ENCODE assay signal across 17 cellular contexts in genomic region chr9:135363556-135363955, GRCh38.
"Had no signal": no experiment of that assay in that cellular context is flagged by ENCODE, and none has a peak within 500 bp of the region (broad histone marks: within the 10 kb centered on the region; RNA-seq: fewer than 3 reads in every experiment).

No MANE protein-coding gene starts in this region.

- H3K4me3 ChIP-seq: cardiac muscle cell, esophagus muscularis mucosa, gastroesophageal sphincter, upper lobe of right lung had no signal

- H3K27ac ChIP-seq: cardiac muscle cell, esophagus muscularis mucosa, gastroesophageal sphincter, upper lobe of right lung had no signal

- H3K4me1 ChIP-seq: esophagus muscularis mucosa, gastroesophageal sphincter, upper lobe of right lung had no signal

- H3K9me3 ChIP-seq: esophagus muscularis mucosa, gastroesophageal sphincter, upper lobe of right lung had no signal

- FAIRE-seq: endothelial cell of umbilical vein, TTC549 had no signal

- DNase-seq: activated CD4-positive, alpha-beta memory T cell treated with anti-CD3 and anti-CD28 coated beads, Interleukin-2, amount 10 ng/mL, durations not matched to agents 7 days and 5 days; activated CD4-positive, alpha-beta T cell treated with anti-CD3 and anti-CD28 coated beads for 36 hours; activated CD8-positive, alpha-beta memory T cell treated with anti-CD3 and anti-CD28 coated beads, Interleukin-2, amount 10 ng/mL, durations not matched to agents 7 days and 5 days; activated naive CD4-positive, alpha-beta T cell; activated naive CD8-positive, alpha-beta T cell treated with anti-CD3 and anti-CD28 coated beads for 36 hours; amniotic stem cell; dermis blood vessel endothelial cell; effector memory CD4-positive, alpha-beta T cell; left ventricle myocardium superior; stimulated activated CD8-positive, alpha-beta memory T cell treated with anti-CD3 and anti-CD28 coated beads, Interleukin-4, amount 100 ng/mL, for 48 hours; stimulated activated naive CD4-positive, alpha-beta T cell; upper lobe of right lung had no signal

- H3K27me3 ChIP-seq: cardiac muscle cell, upper lobe of right lung had no signal

- H3K36me3 ChIP-seq: cardiac muscle cell, esophagus muscularis mucosa, gastroesophageal sphincter, upper lobe of right lung had no signal
